ENCODE assay signal across 1 cellular context in genomic region chr21:22795644-22796043, GRCh38.
TF ChIP-seq lines count a peak whose summit lies in the region.

No MANE protein-coding gene starts in this region.

TF ChIP-seq in H1, 55 proteins besides CTCF, POLR2A, EP300 and RAD21:
- no peak for TF ChIP-seq TAF7 (optimal IDR thresholded peaks at IDR 0.05; ENCODE audit: borderline replicate concordance, low read depth, low read length)
- TF ChIP-seq TBP (IDR thresholded peaks at IDR 0.05; ENCODE audit: low read depth, low read length) = no peak
- TF ChIP-seq NRF1 (IDR thresholded peaks at IDR 0.05; ENCODE audit: low read depth, low read length) = no peak
- TF ChIP-seq SIN3A (conservative IDR thresholded peaks at IDR 0.05 in 1 of 2, IDR thresholded peaks at IDR 0.05 in 1 of 2; ENCODE audit: low read depth in 1 of 2, low read length in 2 of 2) = no peak
- no peak for TF ChIP-seq USF2 (IDR thresholded peaks at IDR 0.05; ENCODE audit: low read length)
- no peak for TF ChIP-seq CEBPB (IDR thresholded peaks at IDR 0.05; ENCODE audit: low read depth, low read length)
